In genomic region chr11:72102946-72103753, GRCh38 we compare ENCODE assay signal across 8 cellular contexts. TPM values are rescaled to one million over a fixed set of nuclear protein-coding genes. Genes with fewer than 3 reads are reported as not detected.
DNase-seq lines count a peak whose midpoint lies in the region; ATAC-seq and TF ChIP-seq lines count a peak whose summit lies in the region.

Gene LAMTOR1 (minus strand): TSS chr11:72103297. CDS start chr11:72103224, 73 bp downstream.

- H3K4me2 ChIP-seq in SU-DHL-6 (ENCODE audit: low read depth, low read length, poor library complexity, severe bottlenecking) = peak within 1 kb of the TSS; percentile 79

- peaks cover 16% of the 10 kb centered on the region for H3K36me3 Mint-ChIP-seq in activated naive CD8-positive, alpha-beta T cell treated with anti-CD3 and anti-CD28 coated beads, Interleukin-2, amount 10 ng/mL, durations not matched to agents 7 days and 5 days

- H3F3A ChIP-seq in SU-DHL-6 (ENCODE audit: insufficient read depth) = no peaks in the 10 kb centered on the region

- POLR2A ChIA-PET in activated naive CD8-positive, alpha-beta T cell treated with anti-CD3 and anti-CD28 coated beads, Interleukin-2, amount 10 ng/mL, durations not matched to agents 7 days and 5 days (lab: Charles Lee) = interaction anchor here (0.8 to 4.7 kb wide), 5 partner anchors 9 to 63 kb away, joined by 3 to 27 read pairs (median 3); partner anchors contain the start of gene ANAPC15

- WGBS in ovary, 3 donors = 1 to 3% (median 1%) methylated on average over 53 to 64 of the region's 64 CpGs
- WGBS in thyroid gland, 2 donors = 4 to 8% methylated on average over 24 to 26 of the region's 64 CpGs

- H3K36me3 ChIP-seq in SU-DHL-6 (ENCODE audit: low read length) (no peaks in the 10 kb centered on the region), ovary (no peaks in the 10 kb centered on the region), thyroid gland (peaks cover 9 to 11% of the 10 kb centered on the region in 2 donors)

- peak; percentile 93 for ATAC-seq in HG02642 (IDR thresholded peaks at IDR 0.05; ENCODE audit: poor library complexity, unreplicated experiment)
- peak; percentile 94 for ATAC-seq in activated naive CD8-positive, alpha-beta T cell treated with anti-CD3 and anti-CD28 coated beads, Interleukin-2, amount 10 ng/mL, durations not matched to agents 7 days and 5 days (ENCODE audit: low read depth)

- H3K4me3 Mint-ChIP-seq in activated naive CD8-positive, alpha-beta T cell treated with anti-CD3 and anti-CD28 coated beads, Interleukin-2, amount 10 ng/mL, durations not matched to agents 7 days and 5 days = peak within 1 kb of the TSS; percentile 97

- DNase-seq in NCI-H128 (lab: John Stamatoyannopoulos, UW; ENCODE audit: unreplicated experiment) (peak; percentile 96), head of caudate nucleus (peak; percentile 93 to 100 (median 98)), ovary (peak; percentile 99 to 100 (median 100)), thyroid gland (peak; percentile 100)
- peak; percentile 96 for DNase-seq in activated naive CD8-positive, alpha-beta T cell treated with anti-CD3 and anti-CD28 coated beads, Interleukin-2, amount 10 ng/mL, durations not matched to agents 7 days and 5 days

- H3K79me2 ChIP-seq in SU-DHL-6 (ENCODE audit: insufficient read depth, low read length) = peaks cover 38% of the 10 kb centered on the region

- H3K9ac ChIP-seq in SU-DHL-6 (ENCODE audit: low read length) = peak within 1 kb of the TSS; percentile 96

- intact Hi-C loops in head of caudate nucleus (cut with DNase I) (loop anchor here (1.0 to 2.0 kb wide), 2 partner anchors 9 to 22 kb away; partner anchors contain the start of genes ANAPC15, LRRC51 and NUMA1), ovary (cut with DNase I) (no loop called here), thyroid gland (cut with DNase I) (loop anchor here (10.0 kb wide), 2 partner anchors 122 to 332 kb away; partner anchors contain the start of genes CLPB and INPPL1)

- H3K4me3 ChIP-seq in SU-DHL-6 (ENCODE audit: insufficient read depth, low read length, poor library complexity, severe bottlenecking) (peak within 1 kb of the TSS; percentile 97), ovary (peak within 1 kb of the TSS; percentile 97), thyroid gland (replicated peaks in 1 of 3) (peak within 1 kb of the TSS; percentile 56 to 99 (median 76))

- H3K9me2 ChIP-seq in SU-DHL-6 (replicated peaks; ENCODE audit: insufficient read depth, low read length) = no peaks in the 10 kb centered on the region

- no peak for TF ChIP-seq CTCF in SU-DHL-6 (IDR thresholded peaks at IDR 0.05; ENCODE audit: insufficient read depth, low read length, poor library complexity, severe bottlenecking)
- TF ChIP-seq CTCF in ovary (IDR thresholded peaks at IDR 0.05) = peak in 2 of 3 donors; percentile 54 to 71
- peak in 4 of 6 experiments; percentile 31 to 67 (median 56) for TF ChIP-seq CTCF in thyroid gland (IDR thresholded peaks at IDR 0.05)

- peak; percentile 80 for TF ChIP-seq POLR2A in GM10847 (IDR thresholded peaks at IDR 0.05; ENCODE audit: extremely low read depth, insufficient read length)
- peak; percentile 72 for TF ChIP-seq POLR2A in ovary (IDR thresholded peaks at IDR 0.05)
- peak; percentile 56 to 82 for TF ChIP-seq POLR2A in thyroid gland (IDR thresholded peaks at IDR 0.05)

- H4K20me1 ChIP-seq in SU-DHL-6 (ENCODE audit: low read depth, low read length) = no peaks in the 10 kb centered on the region

- no peaks in the 10 kb centered on the region for H3K27me3 Mint-ChIP-seq in activated naive CD8-positive, alpha-beta T cell treated with anti-CD3 and anti-CD28 coated beads, Interleukin-2, amount 10 ng/mL, durations not matched to agents 7 days and 5 days

- peak within 1 kb of the TSS; percentile 28 for H2AFZ ChIP-seq in SU-DHL-6 (ENCODE audit: low read depth, low read length, severe bottlenecking)

- peaks cover 33% of the 10 kb centered on the region for H3K4me1 Mint-ChIP-seq in activated naive CD8-positive, alpha-beta T cell treated with anti-CD3 and anti-CD28 coated beads, Interleukin-2, amount 10 ng/mL, durations not matched to agents 7 days and 5 days

- peak within 1 kb of the TSS; percentile 91 for H3K27ac Mint-ChIP-seq in activated naive CD8-positive, alpha-beta T cell treated with anti-CD3 and anti-CD28 coated beads, Interleukin-2, amount 10 ng/mL, durations not matched to agents 7 days and 5 days

- H3K27me3 ChIP-seq in SU-DHL-6 (ENCODE audit: low read length) = no peaks in the 10 kb centered on the region
- no peaks in the 10 kb centered on the region for H3K27me3 ChIP-seq in ovary
- H3K27me3 ChIP-seq in thyroid gland = no peaks in the 10 kb centered on the region

- H3K9me3 ChIP-seq in SU-DHL-6 (ENCODE audit: insufficient read depth, low read length) = no peaks in the 10 kb centered on the region
- no peaks in the 10 kb centered on the region for H3K9me3 ChIP-seq in ovary
- H3K9me3 ChIP-seq in thyroid gland = no peaks in the 10 kb centered on the region

- H3K27ac ChIP-seq in SU-DHL-6 (ENCODE audit: low read depth, low read length) = peak within 1 kb of the TSS; percentile 76
- peak within 1 kb of the TSS; percentile 43 to 89 for H3K27ac ChIP-seq in ovary
- peak within 1 kb of the TSS; percentile 92 to 98 (median 96) for H3K27ac ChIP-seq in thyroid gland

- H3K9me3 Mint-ChIP-seq in activated naive CD8-positive, alpha-beta T cell treated with anti-CD3 and anti-CD28 coated beads, Interleukin-2, amount 10 ng/mL, durations not matched to agents 7 days and 5 days = no peaks in the 10 kb centered on the region

- peaks cover 4% of the 10 kb centered on the region for H3K4me1 ChIP-seq in ovary (ENCODE audit: insufficient read depth)
- H3K4me1 ChIP-seq in thyroid gland = peaks cover 14 to 34% of the 10 kb centered on the region in 2 donors

- TF ChIP-seq EP300 in ovary (IDR thresholded peaks at IDR 0.05) = no peak

RNA-seq across cellular contexts. Expression of gene LAMTOR1, which starts in this region (rescaled TPM):
- 10 to 100 TPM; 65.6 to 70.5 TPM for total RNA-seq in activated naive CD8-positive, alpha-beta T cell treated with anti-CD3 and anti-CD28 coated beads, Interleukin-2, amount 10 ng/mL, durations not matched to agents 7 days and 5 days
- total RNA-seq in ovary (10 to 100 TPM; 64.0 to 99.7 (median 71.0) TPM), thyroid gland (100 to 1,000 TPM; 127 to 204 (median 182) TPM)
- 100 to 1,000 TPM; 110 to 118 TPM for polyA plus RNA-seq in ovary

Comparison
In these comparisons a context has a peak if more than half of its experiments do, and no peak if none do; other contexts are left out.
1. Peak in every context shown above with its lines: DNase-seq, ATAC-seq, H3K4me3 ChIP-seq and H3K27ac ChIP-seq.
2. intact Hi-C loops: an anchor here in head of caudate nucleus (1.0 to 2.0 kb wide) and thyroid gland (10.0 kb wide); none called in ovary.